In the genomic region with DNA sequence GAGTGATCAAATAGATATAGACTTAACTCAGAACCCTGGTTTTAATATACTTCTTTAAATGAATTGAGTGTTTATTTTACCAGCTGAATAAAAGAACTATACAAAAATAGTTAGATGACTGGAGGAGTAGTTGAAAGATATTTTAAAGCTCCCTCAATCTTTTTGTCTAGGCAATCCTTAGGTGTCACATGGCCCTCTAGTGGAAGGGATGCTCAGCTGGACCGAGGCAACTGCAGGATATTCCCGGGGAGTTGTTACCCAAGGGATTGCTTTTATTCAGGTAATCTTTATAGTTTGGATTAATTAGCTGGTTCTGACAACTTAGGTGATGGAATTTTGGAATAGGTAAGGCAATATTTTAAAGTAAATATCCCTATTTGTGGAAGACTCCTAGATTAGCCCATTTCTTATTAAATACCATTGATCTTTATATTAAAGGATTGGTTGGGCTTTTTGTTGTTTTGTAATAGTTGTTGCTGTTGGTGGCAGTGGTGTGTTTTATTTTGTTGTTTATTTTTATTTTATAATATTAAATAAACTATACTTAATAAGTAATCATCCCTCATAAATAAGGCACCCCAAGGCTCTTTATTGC, we compare ENCODE assay signal across 9 cellular contexts. TPM values are rescaled to one million over a fixed set of nuclear protein-coding genes. Genes with fewer than 3 reads are reported as not detected.
A peak's percentile ranks its signal among the peaks of the same experiment; 100 is the strongest.
DNase-seq lines count a peak whose midpoint lies in the region; ATAC-seq lines count a peak whose summit lies in the region.
"Had no signal": no experiment of that assay in that cellular context is flagged by ENCODE, and none has a peak within 500 bp of the region (broad histone marks: within the 10 kb centered on the region; RNA-seq: fewer than 3 reads in every experiment).

No MANE protein-coding gene starts in this region.

- no peak overlapping the region for H3K18ac ChIP-seq in neuronal stem cell (ENCODE audit: low read length)

- no peak overlapping the region for H3K4me2 ChIP-seq in neuronal stem cell (ENCODE audit: insufficient read depth, low read length, poor library complexity, severe bottlenecking)

- H3K4me3 ChIP-seq in neuronal stem cell (ENCODE audit: low read length in 2 of 2): no peak overlapping the region

- no peak overlapping the region for H2BK5ac ChIP-seq in neuronal stem cell (ENCODE audit: low read length)

- no peak overlapping the region for H3K4ac ChIP-seq in neuronal stem cell (ENCODE audit: low read length)

- H2AK5ac ChIP-seq in neuronal stem cell (ENCODE audit: low read depth, low read length): no peak overlapping the region

- no peak for ATAC-seq in HG03442 (IDR thresholded peaks at IDR 0.05; ENCODE audit: unreplicated experiment)
- no peak for ATAC-seq in HG03521 (IDR thresholded peaks at IDR 0.05; ENCODE audit: unreplicated experiment)

- no peaks in the 10 kb centered on the region for H3K79me1 ChIP-seq in neuronal stem cell (ENCODE audit: low read depth, low read length)

- no peak overlapping the region for H3K14ac ChIP-seq in neuronal stem cell (ENCODE audit: low read length)

- H4K8ac ChIP-seq in neuronal stem cell (ENCODE audit: low read depth, low read length): no peak overlapping the region

- H3K36me3 ChIP-seq in neuronal stem cell (replicated peaks in 1 of 2; ENCODE audit: control insufficient read depth in 2 of 2, insufficient read depth in 2 of 2, low read length in 2 of 2): peaks cover 0 to 60% of the 10 kb centered on the region in 2 donors

- H2AFZ ChIP-seq in neuronal stem cell (ENCODE audit: low read length): no peak overlapping the region

- no peaks in the 10 kb centered on the region for H3K27me3 ChIP-seq in neuronal stem cell (ENCODE audit: control insufficient read depth in 3 of 3, insufficient read depth in 3 of 3, low read depth in 1 of 3, low read length in 3 of 3)

- H3K9me3 ChIP-seq in neuronal stem cell (replicated peaks in 1 of 2; ENCODE audit: control insufficient read depth in 2 of 2, insufficient read depth in 1 of 2, low read depth in 1 of 2, low read length in 2 of 2): no peaks in the 10 kb centered on the region

- no peak overlapping the region for H3K23ac ChIP-seq in neuronal stem cell (ENCODE audit: low read depth, low read length, poor library complexity)

- DNase-seq in NCI-H510A treated with DMSO at 0.1 percent for 48 hours (lab: John Stamatoyannopoulos, UW) (peak; percentile 44), NCI-H510A (lab: John Stamatoyannopoulos, UW) (no peak), NCI-H460 (ENCODE audit: extremely low read depth, low read depth) (peak; percentile 19), ecto neural progenitor cell (ENCODE audit: low spot score) (peak; percentile 56), neuronal stem cell (ENCODE audit: low spot score) (peak; percentile 5)
- DNase-seq in activated naive CD4-positive, alpha-beta T cell treated with Interleukin-2 at 50 U/mL for 16 hours: no peak
- DNase-seq: activated naive CD8-positive, alpha-beta T cell treated with anti-CD3 and anti-CD28 coated beads, Interleukin-2, amount 10 ng/mL, durations not matched to agents 7 days and 5 days had no signal

- no peak overlapping the region for H2BK12ac ChIP-seq in neuronal stem cell (ENCODE audit: low read length)

- no peak overlapping the region for H2BK120ac ChIP-seq in neuronal stem cell (ENCODE audit: low read depth, low read length)

- H3K27ac ChIP-seq in neuronal stem cell (replicated peaks; ENCODE audit: low read length): no peak overlapping the region

- H3K4me1 ChIP-seq in neuronal stem cell (ENCODE audit: control insufficient read depth in 2 of 2, insufficient read depth in 1 of 2, low read depth in 1 of 2, low read length in 2 of 2): peaks cover 0 to 1% of the 10 kb centered on the region in 2 donors

- no peak overlapping the region for H3K9ac ChIP-seq in neuronal stem cell (ENCODE audit: low read depth, low read length, poor library complexity)

- WGBS in neuronal stem cell (ENCODE audit: extremely low coverage in 2 of 2, insufficient read length in 2 of 2, insufficient replicate concordance in 1 of 2), 2 donors: no CpG with 5 or more reads among the region's 2 CpGs

- no peak overlapping the region for H2BK15ac ChIP-seq in neuronal stem cell (ENCODE audit: low read length)

- H4K91ac ChIP-seq in neuronal stem cell (ENCODE audit: low read depth, low read length, poor library complexity): no peak overlapping the region

RNA-seq across cellular contexts. Expression of gene ZDHHC17, which starts 57.1 kb away (rescaled TPM):
- 22.1 and 31.2 TPM in 2 replicates for total RNA-seq in NCI-H460 (2014; rRNA removed; shearing (Covaris generic))
- polyA plus RNA-seq in NCI-H460 (2014; cell fraction: nucleus; rRNA removed): 81.8 and 132 TPM in 2 replicates
- polyA plus RNA-seq in neuronal stem cell (2013, experiment 1 of 2): 20.4 TPM
- 22.8 TPM for polyA plus RNA-seq in neuronal stem cell (2013, experiment 2 of 2)

RNA-seq across cellular contexts. Expression of gene CSRP2, which starts 57.8 kb away (rescaled TPM):
- 3.8 and 4.0 TPM in 2 replicates for total RNA-seq in NCI-H460 (2014; rRNA removed; shearing (Covaris generic))
- 3.5 and 8.7 TPM in 2 replicates for polyA plus RNA-seq in NCI-H460 (2014; cell fraction: nucleus; rRNA removed)
- polyA plus RNA-seq in neuronal stem cell (2013, experiment 1 of 2): 288 TPM
- 282 TPM for polyA plus RNA-seq in neuronal stem cell (2013, experiment 2 of 2)

Comparison
In these comparisons a context has a peak if more than half of its experiments do, and no peak if none do; other contexts are left out.
1. DNase-seq: peak in NCI-H510A treated with DMSO at 0.1 percent for 48 hours (single experiment), NCI-H460 (single experiment), ecto neural progenitor cell (single experiment) and neuronal stem cell (single experiment); none in NCI-H510A (single experiment) and activated naive CD4-positive, alpha-beta T cell treated with Interleukin-2 at 50 U/mL for 16 hours (single experiment).